Comparison of ENCODE assay signal across 17 cellular contexts in the genomic region with DNA sequence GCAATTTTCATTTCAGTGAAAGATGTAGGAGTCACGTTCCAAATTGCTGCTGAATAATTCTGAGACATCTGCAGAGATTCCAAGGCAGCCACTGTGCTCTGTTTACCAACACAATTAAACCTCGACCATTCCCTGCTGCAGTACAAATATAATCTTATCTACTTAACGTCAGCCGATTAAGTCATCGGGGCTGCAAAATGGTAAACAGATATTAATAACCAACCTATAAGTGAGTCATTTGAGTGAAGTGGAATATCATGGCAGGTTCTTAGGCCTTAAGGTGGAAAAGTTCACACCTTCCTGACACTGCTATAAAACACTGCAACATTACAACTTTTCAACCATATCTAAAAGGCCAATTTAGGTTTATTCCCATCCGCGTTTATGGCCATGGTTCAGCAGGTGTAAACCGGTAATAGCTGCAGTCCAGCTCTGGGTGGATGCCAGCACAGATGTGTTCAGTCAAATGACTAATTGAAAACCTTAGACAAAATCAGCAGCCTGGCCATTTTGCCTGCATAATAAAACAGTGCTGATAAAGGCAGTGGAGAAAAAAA.
DNase-seq lines count a peak whose midpoint lies in the region; ATAC-seq and TF ChIP-seq lines count a peak whose summit lies in the region.
"Had no signal": no experiment of that assay in that cellular context is flagged by ENCODE, and none has a peak within 500 bp of the region (broad histone marks: within the 10 kb centered on the region; RNA-seq: fewer than 3 reads in every experiment).

No MANE protein-coding gene starts in this region.

- H3K9me3 ChIP-seq in Karpas-422 (ENCODE audit: low read length) = no peaks in the 10 kb centered on the region
- no peaks in the 10 kb centered on the region for H3K9me3 ChIP-seq in psoas muscle
- no peaks in the 10 kb centered on the region for H3K9me3 ChIP-seq in gastroesophageal sphincter
- H3K9me3 ChIP-seq: BLaER1 treated with 17β-estradiol and CSF1 and Interleukin-3, amounts not matched to agents 10 nM and 100 nM; breast epithelium; tibial nerve had no signal

- no peak overlapping the region for H2AFZ ChIP-seq in Karpas-422 (ENCODE audit: low read length)
- H2AFZ ChIP-seq: PC-9 had no signal

- 0 out of 2 replicates have a peak overlapping the region, but pooled peaks have one; percentile 4 for H3K4me3 ChIP-seq in Karpas-422 (ENCODE audit: low read length)
- H3K4me3 ChIP-seq in psoas muscle = no peak overlapping the region
- no peak overlapping the region for H3K4me3 ChIP-seq in gastroesophageal sphincter
- H3K4me3 ChIP-seq: BLaER1 treated with 17β-estradiol and CSF1 and Interleukin-3, amounts not matched to agents 10 nM and 100 nM; breast epithelium; PC-9; tibial nerve had no signal

- H3K27ac Mint-ChIP-seq in chondrocyte (ENCODE audit: unreplicated experiment) = peak overlapping the region; percentile 18
- H3K27ac Mint-ChIP-seq: activated naive CD4-positive, alpha-beta T cell treated with anti-CD3 and anti-CD28 coated beads, Interleukin-2, amount 50 U/mL, for 72 hours had no signal

- no peaks in the 10 kb centered on the region for H3K79me2 ChIP-seq in Karpas-422 (ENCODE audit: low read length)

- peak overlapping the region; percentile 63 for H3K27ac ChIP-seq in Karpas-422 (ENCODE audit: low read length)
- H3K27ac ChIP-seq in psoas muscle = peak overlapping the region; percentile 9
- H3K27ac ChIP-seq in gastroesophageal sphincter = no peak overlapping the region
- H3K27ac ChIP-seq: BLaER1 treated with 17β-estradiol and CSF1 and Interleukin-3, amounts not matched to agents 10 nM and 100 nM; PC-9; tibial nerve had no signal

- peaks cover 15% of the 10 kb centered on the region for H3K4me1 Mint-ChIP-seq in chondrocyte (ENCODE audit: low read depth)

- 25 to 42% (median 29%) methylated on average over 8 of the region's 8 CpGs for WGBS in psoas muscle, 3 donors
- WGBS in gastroesophageal sphincter (ENCODE audit: low coverage in 1 of 2), 2 donors = 48 to 50% methylated on average over 7 to 8 of the region's 8 CpGs

- H3K4me2 ChIP-seq in Karpas-422 (ENCODE audit: low read depth, low read length, poor library complexity, severe bottlenecking) = peak overlapping the region; percentile 38
- H3K4me2 ChIP-seq: BLaER1 treated with 17β-estradiol and CSF1 and Interleukin-3, amounts not matched to agents 10 nM and 100 nM; PC-9 had no signal

- H3K27me3 ChIP-seq in Karpas-422 (ENCODE audit: low read length) (no peaks in the 10 kb centered on the region), psoas muscle (ENCODE audit: insufficient read depth in 3 of 3, low read length in 2 of 3) (no peaks in the 10 kb centered on the region), gastroesophageal sphincter (peaks cover 6% of the 10 kb centered on the region)
- H3K27me3 ChIP-seq: BLaER1 treated with 17β-estradiol and CSF1 and Interleukin-3, amounts not matched to agents 10 nM and 100 nM; breast epithelium; tibial nerve had no signal

- no peaks in the 10 kb centered on the region for H3K36me3 ChIP-seq in Karpas-422 (ENCODE audit: insufficient read depth, low read length)
- H3K36me3 ChIP-seq in psoas muscle (ENCODE audit: insufficient read depth in 1 of 2, low read depth in 1 of 2) = no peaks in the 10 kb centered on the region
- no peaks in the 10 kb centered on the region for H3K36me3 ChIP-seq in gastroesophageal sphincter
- H3K36me3 ChIP-seq: BLaER1 treated with 17β-estradiol and CSF1 and Interleukin-3, amounts not matched to agents 10 nM and 100 nM; breast epithelium; tibial nerve had no signal

- H3K4me1 ChIP-seq in Karpas-422 (ENCODE audit: low read length) (peaks cover 27% of the 10 kb centered on the region), psoas muscle (no peaks in the 10 kb centered on the region), gastroesophageal sphincter (no peaks in the 10 kb centered on the region)
- H3K4me1 ChIP-seq: BLaER1 treated with 17β-estradiol and CSF1 and Interleukin-3, amounts not matched to agents 10 nM and 100 nM; breast epithelium; tibial nerve had no signal

- no peak overlapping the region for H3K9ac ChIP-seq in Karpas-422 (ENCODE audit: low read length)
- H3K9ac ChIP-seq: BLaER1 treated with 17β-estradiol and CSF1 and Interleukin-3, amounts not matched to agents 10 nM and 100 nM had no signal

- H3K36me3 Mint-ChIP-seq in chondrocyte (ENCODE audit: low read depth) = no peaks in the 10 kb centered on the region
- H3K36me3 Mint-ChIP-seq: activated naive CD4-positive, alpha-beta T cell treated with anti-CD3 and anti-CD28 coated beads, Interleukin-2, amount 50 U/mL, for 72 hours had no signal

- H3K9me2 ChIP-seq in Karpas-422 (replicated peaks; ENCODE audit: insufficient read depth, low read length) = no peaks in the 10 kb centered on the region

- TF ChIP-seq EP300 in gastroesophageal sphincter (IDR thresholded peaks at IDR 0.05) = no peak

- TF ChIP-seq CTCF in chondrocyte (IDR thresholded peaks at IDR 0.05) = no peak
- TF ChIP-seq CTCF in psoas muscle (IDR thresholded peaks at IDR 0.05) = no peak
- no peak for TF ChIP-seq CTCF in gastroesophageal sphincter (IDR thresholded peaks at IDR 0.05)

- no peaks in the 10 kb centered on the region for H4K20me1 ChIP-seq in Karpas-422 (ENCODE audit: insufficient read depth, low read depth, low read length)
- H4K20me1 ChIP-seq: BLaER1 treated with 17β-estradiol and CSF1 and Interleukin-3, amounts not matched to agents 10 nM and 100 nM had no signal

- ATAC-seq in psoas muscle (peak in 3 of 4 donors; percentile 42 to 67 (median 46)), gastroesophageal sphincter (no peak), HG02588 (IDR thresholded peaks at IDR 0.05; ENCODE audit: unreplicated experiment) (no peak)
- ATAC-seq: activated naive CD4-positive, alpha-beta T cell treated with anti-CD3 and anti-CD28 coated beads, Interleukin-2, amount 50 U/mL, for 72 hours; HepG2 had no signal

- TF ChIP-seq POLR2A in gastroesophageal sphincter (IDR thresholded peaks at IDR 0.05) = no peak

- intact Hi-C loops in psoas muscle (cut with DNase I) = no loop called here

- no peaks in the 10 kb centered on the region for H3K9me3 Mint-ChIP-seq in chondrocyte (ENCODE audit: low read depth)

- no peak for DNase-seq in Karpas-422
- DNase-seq in NCI-H1436 treated with DMSO at 0.1 percent for 48 hours (lab: John Stamatoyannopoulos, UW) = peak; percentile 76
- no peak for DNase-seq in chondrocyte (ENCODE audit: low spot score)
- no peak for DNase-seq in psoas muscle
- DNase-seq in amygdala (lab: John Stamatoyannopoulos, UW) = no peak
- DNase-seq: activated T-cell treated with anti-CD3 and anti-CD28 coated beads, Interleukin-2, amount 50 U/mL, for 1 hour; effector CD8-positive, alpha-beta T cell; NCI-H226; occipital lobe had no signal

- H3K27me3 Mint-ChIP-seq in chondrocyte (ENCODE audit: low read depth) = peaks cover 9% of the 10 kb centered on the region

- no peak overlapping the region for H3K4me3 Mint-ChIP-seq in chondrocyte (ENCODE audit: unreplicated experiment)

Comparison
In these comparisons a context has a peak if more than half of its experiments do, and no peak if none do; other contexts are left out.
1. H3K27ac ChIP-seq: peak in Karpas-422 (single experiment) and psoas muscle (single experiment); none in gastroesophageal sphincter (0 of 4).
2. ATAC-seq: peak in psoas muscle (3 of 4); none in gastroesophageal sphincter (single experiment) and HG02588 (single experiment).